Comparison of ENCODE assay signal across 9 cellular contexts in genomic region chr7:101094791-101095375, GRCh38. TPM values are rescaled to one million over a fixed set of nuclear protein-coding genes. Genes with fewer than 3 reads are reported as not detected.
A peak's percentile ranks its signal among the peaks of the same experiment; 100 is the strongest.
DNase-seq lines count a peak whose midpoint lies in the region; ATAC-seq, FAIRE-seq and TF ChIP-seq lines count a peak whose summit lies in the region.
"Had no signal": no experiment of that assay in that cellular context is flagged by ENCODE, and none has a peak within 500 bp of the region (broad histone marks: within the 10 kb centered on the region; RNA-seq: fewer than 3 reads in every experiment).

No MANE protein-coding gene starts in this region.

- H3K27ac ChIP-seq in neuronal stem cell (replicated peaks; ENCODE audit: low read length) = no peak overlapping the region

- no peak overlapping the region for H3K14ac ChIP-seq in neuronal stem cell (ENCODE audit: low read length)

- H3K4me2 ChIP-seq in skeletal muscle satellite cell (ENCODE audit: low read length) (peak overlapping the region; percentile 71), neuronal stem cell (ENCODE audit: insufficient read depth, low read length, poor library complexity, severe bottlenecking) (no peak overlapping the region)

- H3K27ac Mint-ChIP-seq in activated B cell treated with CpG ODN at 0.5 μM for 24 hours = peak overlapping the region; percentile 37
- no peak overlapping the region for H3K27ac Mint-ChIP-seq in stimulated activated memory B cell treated with anti-CD40 and anti-IgM and Interleukin-4, amounts not matched to agents 10 μg/mL and 1 μg/mL and 100 μg/mL, for 72 hours

- H2BK15ac ChIP-seq in neuronal stem cell (ENCODE audit: low read length) = no peak overlapping the region

- H3K27me3 ChIP-seq in skeletal muscle satellite cell (ENCODE audit: control insufficient read depth, insufficient read depth, low read length) (no peaks in the 10 kb centered on the region), neuronal stem cell (ENCODE audit: control insufficient read depth in 3 of 3, insufficient read depth in 3 of 3, low read depth in 1 of 3, low read length in 3 of 3) (no peaks in the 10 kb centered on the region)

- H3K9me3 ChIP-seq in skeletal muscle satellite cell (replicated peaks; ENCODE audit: low read length) (no peaks in the 10 kb centered on the region), neuronal stem cell (replicated peaks in 1 of 2; ENCODE audit: control insufficient read depth in 2 of 2, insufficient read depth in 1 of 2, low read depth in 1 of 2, low read length in 2 of 2) (peaks cover 0 to 5% of the 10 kb centered on the region in 2 donors)

- H3K9ac ChIP-seq in skeletal muscle satellite cell (ENCODE audit: low read depth, low read length) (peak overlapping the region; percentile 80), neuronal stem cell (ENCODE audit: low read depth, low read length, poor library complexity) (no peak overlapping the region)

- CTCF ChIA-PET in activated B cell treated with CpG ODN at 0.5 μM for 24 hours (lab: Charles Lee) = no interaction called here

- H2AK5ac ChIP-seq in neuronal stem cell (ENCODE audit: low read depth, low read length) = no peak overlapping the region

- no CpG with 5 or more reads among the region's 12 CpGs for WGBS in neuronal stem cell (ENCODE audit: extremely low coverage in 2 of 2, insufficient read length in 2 of 2, insufficient replicate concordance in 1 of 2), 2 donors

- POLR2A ChIA-PET in activated B cell treated with CpG ODN at 0.5 μM for 24 hours (lab: Charles Lee) = interaction anchor here (1.3 kb wide), 1 partner anchor 9 kb away, joined by 10 read pairs; the partner anchor contains the start of gene TRIM56

- H3K4ac ChIP-seq in neuronal stem cell (ENCODE audit: low read length) = no peak overlapping the region

- peaks cover 5% of the 10 kb centered on the region for H3K4me1 Mint-ChIP-seq in activated B cell treated with CpG ODN at 0.5 μM for 24 hours
- peaks cover 24% of the 10 kb centered on the region for H3K4me1 Mint-ChIP-seq in stimulated activated memory B cell treated with anti-CD40 and anti-IgM and Interleukin-4, amounts not matched to agents 10 μg/mL and 1 μg/mL and 100 μg/mL, for 72 hours

- H3K9me3 Mint-ChIP-seq in activated B cell treated with CpG ODN at 0.5 μM for 24 hours = no peaks in the 10 kb centered on the region
- H3K9me3 Mint-ChIP-seq in stimulated activated memory B cell treated with anti-CD40 and anti-IgM and Interleukin-4, amounts not matched to agents 10 μg/mL and 1 μg/mL and 100 μg/mL, for 72 hours = no peaks in the 10 kb centered on the region

- H3K79me1 ChIP-seq in neuronal stem cell (ENCODE audit: low read depth, low read length) = no peaks in the 10 kb centered on the region

- peaks cover 40% of the 10 kb centered on the region for H3K4me1 ChIP-seq in skeletal muscle satellite cell (ENCODE audit: control insufficient read depth, insufficient read depth, low read length)
- H3K4me1 ChIP-seq in neuronal stem cell (ENCODE audit: control insufficient read depth in 2 of 2, insufficient read depth in 1 of 2, low read depth in 1 of 2, low read length in 2 of 2) = peaks cover 2 to 4% of the 10 kb centered on the region in 2 donors

- no peak overlapping the region for H3K4me3 Mint-ChIP-seq in activated B cell treated with CpG ODN at 0.5 μM for 24 hours
- no peak overlapping the region for H3K4me3 Mint-ChIP-seq in stimulated activated memory B cell treated with anti-CD40 and anti-IgM and Interleukin-4, amounts not matched to agents 10 μg/mL and 1 μg/mL and 100 μg/mL, for 72 hours

- no peak for ATAC-seq in activated B cell treated with CpG ODN at 0.5 μM for 24 hours (ENCODE audit: low read depth)
- ATAC-seq in stimulated activated memory B cell treated with anti-CD40 and anti-IgM and Interleukin-4, amounts not matched to agents 10 μg/mL and 1 μg/mL and 100 μg/mL, for 72 hours = no peak

- no peak overlapping the region for H4K91ac ChIP-seq in neuronal stem cell (ENCODE audit: low read depth, low read length, poor library complexity)

- H3K36me3 Mint-ChIP-seq in activated B cell treated with CpG ODN at 0.5 μM for 24 hours (ENCODE audit: low read depth) = peaks cover 27% of the 10 kb centered on the region
- peaks cover 31% of the 10 kb centered on the region for H3K36me3 Mint-ChIP-seq in stimulated activated memory B cell treated with anti-CD40 and anti-IgM and Interleukin-4, amounts not matched to agents 10 μg/mL and 1 μg/mL and 100 μg/mL, for 72 hours

- H2BK120ac ChIP-seq in neuronal stem cell (ENCODE audit: low read depth, low read length) = no peak overlapping the region

- H2AFZ ChIP-seq in neuronal stem cell (ENCODE audit: low read length) = no peak overlapping the region

- peaks cover under 1% of the 10 kb centered on the region for H3K27me3 Mint-ChIP-seq in activated B cell treated with CpG ODN at 0.5 μM for 24 hours
- H3K27me3 Mint-ChIP-seq in stimulated activated memory B cell treated with anti-CD40 and anti-IgM and Interleukin-4, amounts not matched to agents 10 μg/mL and 1 μg/mL and 100 μg/mL, for 72 hours = peaks cover 12% of the 10 kb centered on the region

- no peak overlapping the region for H4K8ac ChIP-seq in neuronal stem cell (ENCODE audit: low read depth, low read length)

- H3K4me3 ChIP-seq in skeletal muscle satellite cell (ENCODE audit: low read length) (peak overlapping the region; percentile 39), neuronal stem cell (ENCODE audit: low read length in 2 of 2) (no peak overlapping the region)

- H2BK5ac ChIP-seq in neuronal stem cell (ENCODE audit: low read length) = no peak overlapping the region

- intact Hi-C loops in activated B cell treated with CpG ODN at 0.5 μM for 24 hours (cut with micrococcal nuclease) = no loop called here

- TF ChIP-seq CTCF in activated B cell treated with CpG ODN at 0.5 μM for 24 hours (IDR thresholded peaks at IDR 0.05) = no peak

- DNase-seq in Caki2 (ENCODE audit: low read depth) (peak; percentile 51), HUDEP-2 (lab: John Stamatoyannopoulos, UW; ENCODE audit: unreplicated experiment in 76 of 76) (peak in 48 of 76 experiments; percentile 4 to 73 (median 24)), activated B cell treated with CpG ODN at 0.5 μM for 24 hours (no peak), glomerular visceral epithelial cell (ENCODE audit: extremely low spot score) (peak; percentile 59), HTR-8/SVneo (ENCODE audit: insufficient read length, low spot score) (no peak), neuronal stem cell (ENCODE audit: low spot score) (no peak)
- DNase-seq: naive B cell had no signal

- no peak overlapping the region for H3K23ac ChIP-seq in neuronal stem cell (ENCODE audit: low read depth, low read length, poor library complexity)

- in situ Hi-C loops in Caki2 (cut with HindIII; ENCODE audit: low pct_unique_long_range_greater_than_20kb, low sequenced_read_pairs) = no loop called here

- H2BK12ac ChIP-seq in neuronal stem cell (ENCODE audit: low read length) = no peak overlapping the region

- H3K36me3 ChIP-seq in skeletal muscle satellite cell (ENCODE audit: insufficient read depth, low read length) (peaks cover 6% of the 10 kb centered on the region), neuronal stem cell (replicated peaks in 1 of 2; ENCODE audit: control insufficient read depth in 2 of 2, insufficient read depth in 2 of 2, low read length in 2 of 2) (peaks cover 0 to 10% of the 10 kb centered on the region in 2 donors)

- FAIRE-seq in HTR-8/SVneo (lab: Jason Lieb, UNC) = no peak

- no peak overlapping the region for H3K18ac ChIP-seq in neuronal stem cell (ENCODE audit: low read length)

RNA-seq across cellular contexts. Expression of gene TRIM56, which starts 9.6 kb away (rescaled TPM):
- total RNA-seq in Caki2 (2014; rRNA removed; shearing (Covaris generic); ENCODE audit: low replicate concordance) = 4.1 and 6.8 TPM in 2 replicates
- 53.0 and 57.5 TPM in 2 replicates for total RNA-seq in activated B cell treated with CpG ODN at 0.5 μM for 24 hours
- 8.3 and 8.4 TPM in 2 replicates for total RNA-seq in skeletal muscle satellite cell (2012; rRNA removed)
- polyA plus RNA-seq in neuronal stem cell (2013, experiment 1 of 2) = 3.3 TPM
- 3.7 TPM for polyA plus RNA-seq in neuronal stem cell (2013, experiment 2 of 2)

RNA-seq across cellular contexts. Expression of gene SERPINE1, which starts 32.0 kb away (rescaled TPM):
- total RNA-seq in Caki2 (2014; rRNA removed; shearing (Covaris generic); ENCODE audit: low replicate concordance) = 36.7 and 42.4 TPM in 2 replicates
- not detected in 2 replicates for total RNA-seq in activated B cell treated with CpG ODN at 0.5 μM for 24 hours
- 1,333 and 2,370 TPM in 2 replicates for total RNA-seq in skeletal muscle satellite cell (2012; rRNA removed)
- polyA plus RNA-seq in neuronal stem cell (2013, experiment 1 of 2) = 2.3 TPM
- 2.2 TPM for polyA plus RNA-seq in neuronal stem cell (2013, experiment 2 of 2)

RNA-seq across cellular contexts. Expression of gene AP1S1, which starts 59.4 kb away (rescaled TPM):
- 296 and 312 TPM in 2 replicates for total RNA-seq in Caki2 (2014; rRNA removed; shearing (Covaris generic); ENCODE audit: low replicate concordance)
- 19.2 and 22.7 TPM in 2 replicates for total RNA-seq in activated B cell treated with CpG ODN at 0.5 μM for 24 hours
- 160 and 168 TPM in 2 replicates for total RNA-seq in skeletal muscle satellite cell (2012; rRNA removed)
- polyA plus RNA-seq in neuronal stem cell (2013, experiment 1 of 2) = 50.8 TPM
- polyA plus RNA-seq in neuronal stem cell (2013, experiment 2 of 2) = 51.6 TPM

Comparison
In these comparisons a context has a peak if more than half of its experiments do, and no peak if none do; other contexts are left out.
1. DNase-seq: peak in Caki2 (single experiment), HUDEP-2 (48 of 76) and glomerular visceral epithelial cell (single experiment); none in activated B cell treated with CpG ODN at 0.5 μM for 24 hours (single experiment), HTR-8/SVneo (single experiment) and neuronal stem cell (single experiment).
2. RNA of gene SERPINE1, which starts 32.0 kb away (total RNA-seq): 36.7 to 42.4 TPM in Caki2; not detected in activated B cell treated with CpG ODN at 0.5 μM for 24 hours; every median in the first group is over 10 times any median in the second.
3. RNA of gene AP1S1, which starts 59.4 kb away (total RNA-seq): 296 to 312 TPM in Caki2; 19.2 to 22.7 TPM in activated B cell treated with CpG ODN at 0.5 μM for 24 hours; every median in the first group is over 10 times any median in the second.